In genomic region chr4:125986307-125986706, GRCh38 we compare ENCODE assay signal across 1 cellular context.
TF ChIP-seq lines count a peak whose summit lies in the region.

No MANE protein-coding gene starts in this region.

TF ChIP-seq in H1, 55 proteins besides CTCF, POLR2A, EP300 and RAD21 (continued from another document):
- TF ChIP-seq CTBP2 (IDR thresholded peaks at IDR 0.05; ENCODE audit: borderline replicate concordance, insufficient read depth, insufficient read length, low read length) (no peak), TEAD4 (IDR thresholded peaks at IDR 0.05; ENCODE audit: low read depth, low read length) (no peak), JUN (IDR thresholded peaks at IDR 0.05; ENCODE audit: low read depth, low read length) (no peak), CHD1 (IDR thresholded peaks at IDR 0.05; ENCODE audit: low read depth, low read length) (no peak), NRF1 (IDR thresholded peaks at IDR 0.05; ENCODE audit: low read depth, low read length) (no peak), CBX8 (IDR thresholded peaks at IDR 0.05; ENCODE audit: borderline replicate concordance, low read depth, low read length) (no peak), JUND (IDR thresholded peaks at IDR 0.05; ENCODE audit: low read length) (no peak)
TF ChIP-seq in H1: peak in this region for 0.
